Comparison of ENCODE assay signal across 8 cellular contexts in genomic region chr14:35214402-35214801, GRCh38.
DNase-seq lines count a peak whose midpoint lies in the region; ATAC-seq and TF ChIP-seq lines count a peak whose summit lies in the region.
"Not testable (repeated sequence)": the region's sequence is repeated elsewhere in the genome, so short reads cannot be mapped to it uniquely, and the experiment has no call there.

No MANE protein-coding gene starts in this region.

- in situ Hi-C loops in IMR-90 (cut with MboI; ENCODE audit: low sequenced_read_pairs), result not testable (repeated sequence)

- not testable (repeated sequence) for H3K4me3 Mint-ChIP-seq in CD4-positive, CD25-positive, alpha-beta regulatory T cell; type B pancreatic cell
- peak overlapping the region; percentile 0 for H3K4me3 Mint-ChIP-seq in MCF 10A (ENCODE audit: unreplicated experiment)

- intact Hi-C loops in IMR-90 (cut with micrococcal nuclease), result loop anchor here (5.0 kb wide), 2 partner anchors 52 to 72 kb away; no protein-coding TSS in a partner anchor
- intact Hi-C loops in MCF 10A (cut with micrococcal nuclease), result loop anchor here (1.0 to 5.0 kb wide), 5 partner anchors 54 to 167 kb away; partner anchors contain the start of genes FAM177A1, PRORP and PSMA6
- intact Hi-C loops in esophagus squamous epithelium (cut with DNase I), result not testable (repeated sequence)

- not testable (repeated sequence) for H3K9me1 ChIP-seq in IMR-90 (ENCODE audit: insufficient read depth, low read length)

- not testable (repeated sequence) for H3K27me3 ChIP-seq in CD4-positive, CD25-positive, alpha-beta regulatory T cell (ENCODE audit: control insufficient read depth, insufficient read depth, low read length); IMR-90 (ENCODE audit: control insufficient read depth, insufficient read depth, low read length); SK-N-SH (ENCODE audit: insufficient read depth); esophagus squamous epithelium; trophoblast cell (ENCODE audit: insufficient read depth, low read length)

- not testable (repeated sequence) for H3K27ac ChIP-seq in CD4-positive, CD25-positive, alpha-beta regulatory T cell (ENCODE audit: insufficient read depth, low read length, poor library complexity, severe bottlenecking); trophoblast cell (ENCODE audit: low read depth, low read length)
- H3K27ac ChIP-seq in IMR-90 (ENCODE audit: insufficient read depth, low read length), result peak overlapping the region; percentile 49; the same call in 1 of the 2 replicates
- H3K27ac ChIP-seq in SK-N-SH (ENCODE audit: low read depth in 2 of 2, low read length in 1 of 2), result peak overlapping the region; percentile 0 to 58; a peak in 2 of 4 replicates
- H3K27ac ChIP-seq in esophagus squamous epithelium, result peak overlapping the region in 3 of 4 donors; percentile 49 to 73 (median 62)

- not testable (repeated sequence) for ATAC-seq in CD4-positive, CD25-positive, alpha-beta regulatory T cell (ENCODE audit: low read depth in 2 of 2); IMR-90 (ENCODE audit: low read depth)

- H3K27ac Mint-ChIP-seq in CD4-positive, CD25-positive, alpha-beta regulatory T cell, result peak overlapping the region in 2 of 3 donors; percentile 17 to 57
- peak overlapping the region; percentile 75 for H3K27ac Mint-ChIP-seq in MCF 10A (ENCODE audit: low read depth, unreplicated experiment)
- peak overlapping the region; percentile 22 for H3K27ac Mint-ChIP-seq in type B pancreatic cell

- H3K4ac ChIP-seq in IMR-90 (ENCODE audit: low read depth, low read length), result peak overlapping the region; percentile 39; the same call in 1 of the 2 replicates
- not testable (repeated sequence) for H3K4ac ChIP-seq in trophoblast cell (ENCODE audit: low read depth, low read length)

- not testable (repeated sequence) for TF ChIP-seq RAD21 in IMR-90 (IDR thresholded peaks at IDR 0.05; ENCODE audit: low read length); SK-N-SH (IDR thresholded peaks at IDR 0.05; ENCODE audit: low read length)

- H3K14ac ChIP-seq in IMR-90 (replicated peaks; ENCODE audit: low read depth, low read length); trophoblast cell (ENCODE audit: low read length): not testable (repeated sequence)

- H3K79me2 ChIP-seq in SK-N-SH (ENCODE audit: insufficient read depth); trophoblast cell (ENCODE audit: control insufficient read depth, insufficient read depth, low read length, poor library complexity): not testable (repeated sequence)

- not testable (repeated sequence) for H3K9me3 ChIP-seq in CD4-positive, CD25-positive, alpha-beta regulatory T cell (ENCODE audit: control insufficient read depth in 2 of 2, low read length in 2 of 2); IMR-90 (ENCODE audit: control insufficient read depth, insufficient read depth, low read length); SK-N-SH; esophagus squamous epithelium; trophoblast cell (ENCODE audit: insufficient read depth, low read depth, low read length)

- not testable (repeated sequence) for H3K23ac ChIP-seq in IMR-90 (ENCODE audit: low read depth, low read length); trophoblast cell (ENCODE audit: low read length)

- CTCF ChIA-PET in IMR-90 (lab: Yijun Ruan, JAX) (interaction anchor here (0.7 to 1.3 kb wide), 15 partner anchors 9 to 206 kb away, joined by 3 to 10 read pairs (median 4); no protein-coding TSS in a partner anchor), SK-N-SH (lab: Yijun Ruan, JAX) (interaction anchor here (1.0 to 1.6 kb wide), 10 partner anchors 15 to 604 kb away, joined by 3 to 9 read pairs (median 4); partner anchors contain the start of gene NFKBIA), MCF 10A (lab: Yijun Ruan, JAX) (interaction anchor here (0.7 to 2.8 kb wide), 17 partner anchors 12 to 199 kb away, joined by 3 to 28 read pairs (median 5); partner anchors contain the start of genes NFKBIA and PSMA6)

- H4K8ac ChIP-seq in IMR-90 (ENCODE audit: low read depth in 2 of 2, low read length in 2 of 2), result peak overlapping the region in 1 of 2 experiments; percentile 65; a peak in 2 of 4 replicates
- not testable (repeated sequence) for H4K8ac ChIP-seq in trophoblast cell (ENCODE audit: low read depth, low read length)

- H3K36me3 Mint-ChIP-seq in CD4-positive, CD25-positive, alpha-beta regulatory T cell; type B pancreatic cell: not testable (repeated sequence)
- H3K36me3 Mint-ChIP-seq in MCF 10A (ENCODE audit: insufficient read depth, unreplicated experiment), result peaks cover 16% of the 10 kb centered on the region

- not testable (repeated sequence) for H2BK20ac ChIP-seq in IMR-90 (ENCODE audit: low read depth, low read length)

- H3K4me2 ChIP-seq in IMR-90 (ENCODE audit: low read depth, low read length); trophoblast cell (ENCODE audit: low read length): not testable (repeated sequence)
- peak overlapping the region; percentile 4; the same call in 1 of the 2 replicates for H3K4me2 ChIP-seq in SK-N-SH

- H2AK5ac ChIP-seq in IMR-90 (ENCODE audit: low read depth, low read length); trophoblast cell (ENCODE audit: low read length): not testable (repeated sequence)

- H3K56ac ChIP-seq in IMR-90 (ENCODE audit: extremely low read depth, insufficient read depth, low read length), result not testable (repeated sequence)

- H2BK120ac ChIP-seq in IMR-90 (ENCODE audit: low read depth, low read length), result peak overlapping the region; percentile 20; the same call in 1 of the 2 replicates
- H2BK120ac ChIP-seq in trophoblast cell (ENCODE audit: insufficient read depth, low read length, poor library complexity), result not testable (repeated sequence)

- not testable (repeated sequence) for H3F3A ChIP-seq in SK-N-SH (replicated peaks; ENCODE audit: insufficient read depth)

- POLR2A ChIA-PET in IMR-90 (lab: Charles Lee; ENCODE audit: unreplicated experiment), result not testable (repeated sequence)
- POLR2A ChIA-PET in SK-N-SH (lab: Yijun Ruan, JAX), result interaction anchor here (0.6 kb wide), 1 partner anchor 190 kb away, joined by 3 read pairs; the partner anchor contains the start of gene NFKBIA
- POLR2A ChIA-PET in MCF 10A (lab: Yijun Ruan, JAX), result interaction anchor here (0.6 to 4.2 kb wide), 29 partner anchors 11 to 867 kb away, joined by 3 to 41 read pairs (median 4); partner anchors contain the start of genes BRMS1L, NFKBIA, PPP2R3C and PRORP

- H3K79me1 ChIP-seq in IMR-90 (ENCODE audit: low read depth in 1 of 2, low read length in 2 of 2), result peaks cover 0 to 10% of the 10 kb centered on the region in 2 experiments; a peak in 2 of 4 replicates
- not testable (repeated sequence) for H3K79me1 ChIP-seq in trophoblast cell (ENCODE audit: low read length)

- not testable (repeated sequence) for H3K9me3 Mint-ChIP-seq in CD4-positive, CD25-positive, alpha-beta regulatory T cell; MCF 10A (ENCODE audit: unreplicated experiment); type B pancreatic cell

- H4K20me1 ChIP-seq in IMR-90 (ENCODE audit: insufficient read depth, low read length); SK-N-SH (ENCODE audit: insufficient read depth): not testable (repeated sequence)

- dilution Hi-C loops in IMR-90 (cut with HindIII; ENCODE audit: low sequenced_read_pairs, unreplicated experiment), result not testable (repeated sequence)

- not testable (repeated sequence) for H3K27me3 Mint-ChIP-seq in CD4-positive, CD25-positive, alpha-beta regulatory T cell; MCF 10A (ENCODE audit: insufficient read depth, unreplicated experiment); type B pancreatic cell

- H2BK5ac ChIP-seq in IMR-90 (ENCODE audit: low read depth, low read length, poor library complexity, severe bottlenecking), result peak overlapping the region; percentile 63
- H2BK5ac ChIP-seq in trophoblast cell (ENCODE audit: low read depth, low read length, poor library complexity), result not testable (repeated sequence)

- not testable (repeated sequence) for H3K9me2 ChIP-seq in SK-N-SH

- H2BK12ac ChIP-seq in trophoblast cell (ENCODE audit: low read length), result not testable (repeated sequence)

- peak overlapping the region; percentile 69 for H3K18ac ChIP-seq in IMR-90 (ENCODE audit: low read depth, low read length)
- not testable (repeated sequence) for H3K18ac ChIP-seq in trophoblast cell (ENCODE audit: low read length)

- H2AFZ ChIP-seq in IMR-90 (replicated peaks; ENCODE audit: low read length, poor library complexity); SK-N-SH (ENCODE audit: low read depth); trophoblast cell (ENCODE audit: insufficient read depth, low read length, poor library complexity): not testable (repeated sequence)

- H3K4me1 ChIP-seq in CD4-positive, CD25-positive, alpha-beta regulatory T cell (ENCODE audit: control insufficient read depth, insufficient read depth, low read length, poor library complexity, severe bottlenecking); IMR-90 (ENCODE audit: control insufficient read depth, insufficient read depth, low read length); trophoblast cell (ENCODE audit: control insufficient read depth in 1 of 2, insufficient read depth in 2 of 2, low read length in 2 of 2): not testable (repeated sequence)
- peaks cover 0 to 17% of the 10 kb centered on the region in 2 experiments for H3K4me1 ChIP-seq in SK-N-SH (ENCODE audit: control insufficient read depth in 1 of 2, insufficient read depth in 2 of 2, low read depth in 1 of 2, low read length in 1 of 2)
- H3K4me1 ChIP-seq in esophagus squamous epithelium, result peaks cover 0 to 24% (median 16%) of the 10 kb centered on the region in 3 donors

- H3K36me3 ChIP-seq in CD4-positive, CD25-positive, alpha-beta regulatory T cell (ENCODE audit: control insufficient read depth, insufficient read depth, low read length); IMR-90 (ENCODE audit: control insufficient read depth, insufficient read depth, low read length); SK-N-SH (replicated peaks in 1 of 2; ENCODE audit: control insufficient read depth in 1 of 2, insufficient read depth in 2 of 2, low read length in 1 of 2); esophagus squamous epithelium; trophoblast cell (ENCODE audit: control insufficient read depth in 1 of 2, insufficient read depth in 2 of 2, low read length in 2 of 2): not testable (repeated sequence)

- BruUV-seq in IMR-90 (replicated peaks; lab: Mats Ljungman, UMichigan); MCF 10A (replicated peaks; lab: Mats Ljungman, UMichigan): not testable (repeated sequence)

- TF ChIP-seq CTCF in IMR-90 (conservative IDR thresholded peaks at IDR 0.05; ENCODE audit: low read depth, low read length); SK-N-SH (IDR thresholded peaks at IDR 0.05); MCF 10A (IDR thresholded peaks at IDR 0.05; ENCODE audit: unreplicated experiment); esophagus squamous epithelium (IDR thresholded peaks at IDR 0.05); type B pancreatic cell (conservative IDR thresholded peaks at IDR 0.05): not testable (repeated sequence)

- not testable (repeated sequence) for H3K4me3 ChIP-seq in CD4-positive, CD25-positive, alpha-beta regulatory T cell (ENCODE audit: low read depth, low read length); IMR-90 (ENCODE audit: insufficient read depth, low read depth, low read length); SK-N-SH (ENCODE audit: low read depth in 2 of 2, low read length in 1 of 2); esophagus squamous epithelium; trophoblast cell (ENCODE audit: low read depth, low read length)

- not testable (repeated sequence) for H2AK9ac ChIP-seq in IMR-90 (replicated peaks; ENCODE audit: low read depth, low read length, poor library complexity)

- H4K12ac ChIP-seq in trophoblast cell (ENCODE audit: low read depth, low read length), result not testable (repeated sequence)

- WGBS in IMR-90 (ENCODE audit: extremely low coverage in 2 of 2, insufficient read length in 1 of 2), 2 experiments, result no CpG with 5 or more reads among the region's 4 CpGs
- WGBS in SK-N-SH (ENCODE audit: low lambda C conversion rate), result 83% methylated on average over 4 of the region's 4 CpGs
- WGBS in esophagus squamous epithelium, 2 donors, result 34 to 49% methylated on average over 4 of the region's 4 CpGs
- WGBS in trophoblast cell (ENCODE audit: extremely low coverage, insufficient coverage, insufficient read length), result no CpG with 5 or more reads among the region's 4 CpGs

- TF ChIP-seq POLR2A in IMR-90 (IDR thresholded peaks at IDR 0.05; ENCODE audit: low read depth, low read length); esophagus squamous epithelium (IDR thresholded peaks at IDR 0.05): not testable (repeated sequence)

- H4K5ac ChIP-seq in IMR-90 (ENCODE audit: low read depth, low read length), result peak overlapping the region; percentile 83; the same call in 1 of the 2 replicates

- DNase-seq in CD4-positive, CD25-positive, alpha-beta regulatory T cell, result peak in 1 of 3 donors; percentile 46
- DNase-seq in IMR-90; SK-N-SH; esophagus squamous epithelium (lab: John Stamatoyannopoulos, UW); trophoblast cell; type B pancreatic cell (ENCODE audit: extremely low spot score, unreplicated experiment): not testable (repeated sequence)
- DNase-seq in MCF 10A (ENCODE audit: unreplicated experiment) (peak; percentile 64), kidney glomerular epithelial cell (lab: John Stamatoyannopoulos, UW) (peak; percentile 29)

- not testable (repeated sequence) for H4K91ac ChIP-seq in IMR-90 (ENCODE audit: insufficient read depth, low read depth, low read length)
- H4K91ac ChIP-seq in trophoblast cell (ENCODE audit: low read depth, low read length), result peak overlapping the region; percentile 24

- H3K9ac ChIP-seq in IMR-90 (ENCODE audit: low read depth, low read length); trophoblast cell (ENCODE audit: low read length): not testable (repeated sequence)
- 0 out of 2 replicates have a peak overlapping the region, but pooled peaks have one; percentile 2 for H3K9ac ChIP-seq in SK-N-SH

- TF ChIP-seq EP300 in SK-N-SH (IDR thresholded peaks at IDR 0.05; ENCODE audit: borderline replicate concordance in 1 of 2, low read depth in 1 of 2, low read length in 1 of 2), result not testable (repeated sequence)

- not testable (repeated sequence) for H2BK15ac ChIP-seq in IMR-90 (ENCODE audit: low read depth, low read length)

- peaks cover 8 to 33% (median 24%) of the 10 kb centered on the region in 4 donors for H3K4me1 Mint-ChIP-seq in CD4-positive, CD25-positive, alpha-beta regulatory T cell
- peaks cover 30% of the 10 kb centered on the region for H3K4me1 Mint-ChIP-seq in MCF 10A (ENCODE audit: insufficient read depth, unreplicated experiment)
- not testable (repeated sequence) for H3K4me1 Mint-ChIP-seq in type B pancreatic cell (ENCODE audit: unreplicated experiment)

Comparison
In these comparisons a context has a peak if more than half of its experiments do, and no peak if none do; other contexts are left out.
1. H3K27ac Mint-ChIP-seq: peak in every context shown above with its lines; median percentile 75 in MCF 10A; 37 in CD4-positive, CD25-positive, alpha-beta regulatory T cell; 22 in type B pancreatic cell.